Comparison of ENCODE assay signal across 28 cellular contexts in genomic region chr2:37282746-37283145, GRCh38. TPM values are rescaled to one million over a fixed set of nuclear protein-coding genes. Genes with fewer than 3 reads are reported as not detected.
DNase-seq lines count a peak whose midpoint lies in the region; ATAC-seq, FAIRE-seq and TF ChIP-seq lines count a peak whose summit lies in the region.
"Had no signal": no experiment of that assay in that cellular context is flagged by ENCODE, and none has a peak within 500 bp of the region (broad histone marks: within the 10 kb centered on the region; RNA-seq: fewer than 3 reads in every experiment).

No MANE protein-coding gene starts in this region.

- no peak for DNase-seq in SK-N-SH
- peak; percentile 37 for DNase-seq in astrocyte (ENCODE audit: low read depth)
- peak; percentile 33 for DNase-seq in fibroblast of villous mesenchyme (ENCODE audit: low read depth)
- no peak for DNase-seq in thoracic aorta (ENCODE audit: low spot score)
- DNase-seq in T-helper 2 cell: no peak
- DNase-seq in iPS-NIHi11 (ENCODE audit: low spot score): no peak
- DNase-seq: 8988T; activated CD4-positive, alpha-beta memory T cell treated with anti-CD3 and anti-CD28 coated beads for 36 hours; activated gamma-delta T cell treated with Interleukin-2 at 50 U/mL for 16 hours; effector CD8-positive, alpha-beta T cell; GF-D8; GOT3; head of caudate nucleus; Karpas-422; NCI-H1092; NCI-H1930; NCI-H446 treated with DMSO at 0.1 percent for 48 hours; right cardiac atrium; stimulated activated CD4-positive, alpha-beta T cell treated with anti-CD3 and anti-CD28 coated beads, Interleukin-15, amount 100 ng/mL, for 24 hours had no signal

- 93% methylated on average over 2 of the region's 2 CpGs for WGBS in SK-N-SH (ENCODE audit: low lambda C conversion rate)

- H2AFZ ChIP-seq in SK-N-SH (ENCODE audit: low read depth) (no peak overlapping the region), astrocyte (ENCODE audit: low read depth, low read length) (no peak overlapping the region)

- no peak for TF ChIP-seq RAD21 in SK-N-SH (IDR thresholded peaks at IDR 0.05; ENCODE audit: low read length)

- peaks cover 31% of the 10 kb centered on the region for H3F3A ChIP-seq in SK-N-SH (replicated peaks; ENCODE audit: insufficient read depth)

- H3K4me1 ChIP-seq in SK-N-SH (ENCODE audit: control insufficient read depth in 1 of 2, insufficient read depth in 2 of 2, low read depth in 1 of 2, low read length in 1 of 2): peaks cover 4 to 17% of the 10 kb centered on the region in 2 experiments; a peak in 3 of 4 replicates
- H3K4me1 ChIP-seq in astrocyte (ENCODE audit: insufficient read depth, low read length): peaks cover 18% of the 10 kb centered on the region
- H3K4me1 ChIP-seq in thoracic aorta (ENCODE audit: control insufficient read depth in 1 of 2, low read depth in 2 of 2): peaks cover 15 to 18% of the 10 kb centered on the region in 2 donors
- H3K4me1 ChIP-seq: vagina had no signal

- POLR2A ChIA-PET in SK-N-SH (lab: Yijun Ruan, JAX): interaction anchor here (0.6 kb wide), 1 partner anchor 546 kb away, joined by 3 read pairs; no protein-coding TSS in a partner anchor

- TF ChIP-seq CTCF in SK-N-SH (IDR thresholded peaks at IDR 0.05) (no peak), astrocyte (IDR thresholded peaks at IDR 0.05; ENCODE audit: insufficient read depth, low read depth, low read length) (no peak), fibroblast of villous mesenchyme (IDR thresholded peaks at IDR 0.05; ENCODE audit: insufficient read depth, low read depth, low read length) (no peak), thoracic aorta (IDR thresholded peaks at IDR 0.05) (no peak)

- H3K27me3 ChIP-seq in SK-N-SH (ENCODE audit: insufficient read depth): no peaks in the 10 kb centered on the region
- no peaks in the 10 kb centered on the region for H3K27me3 ChIP-seq in astrocyte (ENCODE audit: insufficient read depth, low read length)
- H3K27me3 ChIP-seq in thoracic aorta (replicated peaks; ENCODE audit: insufficient read depth): no peaks in the 10 kb centered on the region
- H3K27me3 ChIP-seq: adrenal gland, vagina had no signal

- H3K9ac ChIP-seq in SK-N-SH (no peak overlapping the region; the same call in 1 of the 2 replicates), astrocyte (ENCODE audit: low read length) (peak overlapping the region; percentile 73)

- peaks cover 21% of the 10 kb centered on the region for H3K79me2 ChIP-seq in SK-N-SH (ENCODE audit: insufficient read depth)
- no peaks in the 10 kb centered on the region for H3K79me2 ChIP-seq in astrocyte (ENCODE audit: insufficient read depth, low read length)

- H3K4me3 ChIP-seq in SK-N-SH (ENCODE audit: low read depth in 2 of 2, low read length in 1 of 2): no peak overlapping the region
- H3K4me3 ChIP-seq in astrocyte (ENCODE audit: insufficient read depth, low read depth, low read length): no peak overlapping the region
- H3K4me3 ChIP-seq in fibroblast of villous mesenchyme (ENCODE audit: low read depth, low read length): no peak overlapping the region
- H3K4me3 ChIP-seq in thoracic aorta: peak overlapping the region; percentile 20
- H3K4me3 ChIP-seq: adrenal gland, lung, vagina had no signal

- H3K36me3 ChIP-seq in SK-N-SH (replicated peaks in 1 of 2; ENCODE audit: control insufficient read depth in 1 of 2, insufficient read depth in 2 of 2, low read length in 1 of 2): peaks cover 54 to 75% of the 10 kb centered on the region in 2 experiments
- H3K36me3 ChIP-seq in astrocyte (ENCODE audit: insufficient read depth, low read length): peaks cover 34% of the 10 kb centered on the region
- peaks cover 6% of the 10 kb centered on the region for H3K36me3 ChIP-seq in thoracic aorta

- H3K27ac Mint-ChIP-seq in astrocyte (ENCODE audit: unreplicated experiment): no peak overlapping the region
- H3K27ac Mint-ChIP-seq: activated CD4-positive, alpha-beta memory T cell treated with anti-CD3 and anti-CD28 coated beads for 36 hours; CD14-positive monocyte had no signal

- H4K20me1 ChIP-seq in SK-N-SH (ENCODE audit: insufficient read depth): peaks cover 4% of the 10 kb centered on the region; the same call in 1 of the 2 replicates
- H4K20me1 ChIP-seq in astrocyte (ENCODE audit: insufficient read depth, low read length): no peaks in the 10 kb centered on the region

- H3K4me2 ChIP-seq in SK-N-SH (peak overlapping the region; percentile 10; the same call in 1 of the 2 replicates), astrocyte (ENCODE audit: low read length) (peak overlapping the region; percentile 79)

- H3K9me2 ChIP-seq in SK-N-SH: no peaks in the 10 kb centered on the region

- H3K27ac ChIP-seq in SK-N-SH (ENCODE audit: low read depth in 2 of 2, low read length in 1 of 2): peak overlapping the region; percentile 16 to 79; a peak in 3 of 4 replicates
- peak overlapping the region; percentile 85 for H3K27ac ChIP-seq in astrocyte (ENCODE audit: low read depth, low read length)
- H3K27ac ChIP-seq in thoracic aorta: peak overlapping the region; percentile 30 to 73
- H3K27ac ChIP-seq: vagina had no signal

- H3K9me3 Mint-ChIP-seq in astrocyte (ENCODE audit: unreplicated experiment): no peaks in the 10 kb centered on the region
- H3K9me3 Mint-ChIP-seq: activated CD4-positive, alpha-beta memory T cell treated with anti-CD3 and anti-CD28 coated beads for 36 hours; central memory CD8-positive, alpha-beta T cell had no signal

- H3K9me3 ChIP-seq in SK-N-SH (no peaks in the 10 kb centered on the region; the same call in 1 of the 2 replicates), astrocyte (ENCODE audit: insufficient read depth, low read depth, low read length) (no peaks in the 10 kb centered on the region), thoracic aorta (no peaks in the 10 kb centered on the region)
- H3K9me3 ChIP-seq: vagina had no signal

- no peaks in the 10 kb centered on the region for H3K27me3 Mint-ChIP-seq in astrocyte (ENCODE audit: low read depth, unreplicated experiment)
- H3K27me3 Mint-ChIP-seq: activated CD4-positive, alpha-beta memory T cell treated with anti-CD3 and anti-CD28 coated beads for 36 hours; central memory CD8-positive, alpha-beta T cell had no signal

- no peaks in the 10 kb centered on the region for H3K36me3 Mint-ChIP-seq in astrocyte (ENCODE audit: low read depth, unreplicated experiment)

- H3K4me1 Mint-ChIP-seq in astrocyte (ENCODE audit: low read depth, unreplicated experiment): peaks cover 10% of the 10 kb centered on the region
- H3K4me1 Mint-ChIP-seq: central memory CD8-positive, alpha-beta T cell had no signal

- ATAC-seq in SK-N-SH treated with all-trans-retinoic acid at 6 μM for 48 hours (no peak; the same call in 2 of the 3 replicates), thoracic aorta (ENCODE audit: insufficient number of reproducible peaks, low FRiP score, low read depth) (no peak), HG03135 (IDR thresholded peaks at IDR 0.05; ENCODE audit: unreplicated experiment) (no peak)
- ATAC-seq: Panc1 had no signal

- no peak for FAIRE-seq in astrocyte (lab: Jason Lieb, UNC)
- FAIRE-seq: GM12891 had no signal

- no peak overlapping the region for H3K4me3 Mint-ChIP-seq in astrocyte (ENCODE audit: unreplicated experiment)
- H3K4me3 Mint-ChIP-seq: activated CD4-positive, alpha-beta memory T cell treated with anti-CD3 and anti-CD28 coated beads for 36 hours; CD14-positive monocyte; central memory CD8-positive, alpha-beta T cell had no signal

- no peak for TF ChIP-seq EP300 in SK-N-SH (IDR thresholded peaks at IDR 0.05; ENCODE audit: borderline replicate concordance in 1 of 2, low read depth in 1 of 2, low read length in 1 of 2)

- CTCF ChIA-PET in SK-N-SH (lab: Yijun Ruan, JAX): interaction anchor here (1.4 kb wide), 1 partner anchor 25 kb away, joined by 3 read pairs; no protein-coding TSS in a partner anchor

TF ChIP-seq in SK-N-SH, 30 proteins besides CTCF, POLR2A, EP300 and RAD21:
- TF ChIP-seq NFIC (IDR thresholded peaks at IDR 0.05; ENCODE audit: borderline replicate concordance): no peak
- TF ChIP-seq USF2 (IDR thresholded peaks at IDR 0.05; ENCODE audit: borderline replicate concordance, low read depth, low read length): no peak
- TF ChIP-seq TEAD4 (IDR thresholded peaks at IDR 0.05; ENCODE audit: borderline replicate concordance, insufficient read depth): no peak
TF ChIP-seq in SK-N-SH: peak in this region for 0.

TF ChIP-seq in SK-N-SH treated with all-trans-retinoic acid at 6 μM for 48 hours, 23 proteins besides CTCF, POLR2A, EP300 and RAD21 (continues in another document):
- TF ChIP-seq BACH2 (CRISPR knock-in tag; IDR thresholded peaks at IDR 0.05; ENCODE audit: borderline replicate concordance) (no peak), ZNF70 (CRISPR knock-in tag; IDR thresholded peaks at IDR 0.05) (no peak), CSRNP3 (CRISPR knock-in tag; IDR thresholded peaks at IDR 0.05) (no peak)

RNA-seq across cellular contexts. Expression of gene PRKD3, which starts 41.9 kb away (rescaled TPM):
- 15.9 and 17.5 TPM in 2 replicates for polyA plus RNA-seq in SK-N-SH (2012; rRNA removed)
- 20.5 and 20.9 TPM in 2 replicates for polyA plus RNA-seq in SK-N-SH (2012; cell fraction: cytosol; rRNA removed)
- polyA plus RNA-seq in SK-N-SH (2012; cell fraction: nucleus; rRNA removed): 14.8 and 25.9 TPM in 2 replicates
- total RNA-seq in astrocyte (40.0 and 42.5 TPM in 2 replicates), fibroblast of villous mesenchyme (59.9 and 85.9 TPM in 2 replicates), thoracic aorta (10 to 100 TPM; 46.8 to 78.4 TPM)

RNA-seq across cellular contexts. Expression of gene NDUFAF7, which starts 51.3 kb away (rescaled TPM):
- polyA plus RNA-seq in SK-N-SH (2012; rRNA removed): 24.8 and 36.1 TPM in 2 replicates
- polyA plus RNA-seq in SK-N-SH (2012; cell fraction: cytosol; rRNA removed): 21.0 and 21.2 TPM in 2 replicates
- 64.2 and 111 TPM in 2 replicates for polyA plus RNA-seq in SK-N-SH (2012; cell fraction: nucleus; rRNA removed)
- total RNA-seq in astrocyte (23.1 and 24.2 TPM in 2 replicates), fibroblast of villous mesenchyme (9.7 and 13.0 TPM in 2 replicates), thoracic aorta (10 to 100 TPM; 15.2 to 22.3 TPM)

RNA-seq across cellular contexts. Expression of gene CEBPZ, which starts 51.4 kb away (rescaled TPM):
- polyA plus RNA-seq in SK-N-SH (2012; rRNA removed): 9.7 and 11.6 TPM in 2 replicates
- 16.5 and 23.7 TPM in 2 replicates for polyA plus RNA-seq in SK-N-SH (2012; cell fraction: cytosol; rRNA removed)
- polyA plus RNA-seq in SK-N-SH (2012; cell fraction: nucleus; rRNA removed): 4.8 and 9.8 TPM in 2 replicates
- total RNA-seq in astrocyte (47.5 and 48.5 TPM in 2 replicates), fibroblast of villous mesenchyme (29.0 and 44.9 TPM in 2 replicates), thoracic aorta (10 to 100 TPM; 17.3 to 38.2 TPM)

Comparison
In these comparisons a context has a peak if more than half of its experiments do, and no peak if none do; other contexts are left out.
1. DNase-seq: peak in astrocyte (single experiment) and fibroblast of villous mesenchyme (single experiment); none in SK-N-SH (single experiment), thoracic aorta (single experiment), T-helper 2 cell (0 of 5) and iPS-NIHi11 (single experiment).
2. Peak in every context shown above with its lines, with median percentiles within 50 percentile points of each other: H3K27ac ChIP-seq.